8 cellular contexts compared by ENCODE assay signal in the genomic region with DNA sequence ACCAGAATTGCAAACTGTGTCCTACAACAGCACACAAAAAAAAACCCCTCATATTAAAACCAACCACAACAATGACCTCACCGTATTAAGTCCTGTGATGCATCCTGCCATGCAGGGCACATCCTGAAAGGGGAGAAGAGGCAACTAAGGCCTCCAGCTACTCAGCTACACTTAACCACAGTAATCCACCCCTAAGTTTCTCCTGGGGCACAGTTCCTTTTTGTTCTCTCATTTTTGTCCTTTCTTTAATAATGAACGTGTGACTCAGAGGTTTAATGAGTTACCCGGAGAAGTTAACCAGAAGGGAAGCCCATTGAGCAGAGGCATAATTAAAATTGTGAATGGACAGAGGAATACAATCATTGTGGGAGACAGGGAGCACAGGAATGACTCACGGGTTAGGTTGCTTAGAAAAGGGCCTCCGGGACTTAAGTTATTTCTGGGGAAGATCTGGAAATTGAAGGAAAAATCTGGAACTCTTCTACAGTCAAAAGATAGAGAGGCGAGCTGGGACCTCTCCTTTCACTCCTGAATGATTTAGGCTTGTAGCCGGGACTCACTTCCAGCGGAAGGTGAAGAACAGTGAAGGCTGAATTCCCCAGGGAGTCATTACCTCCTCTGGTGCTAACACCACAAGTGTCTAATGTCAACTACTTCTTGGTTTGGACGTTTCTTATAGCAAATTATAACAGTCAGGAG. TPM values are rescaled to one million over a fixed set of nuclear protein-coding genes. Genes with fewer than 3 reads are reported as not detected.
DNase-seq lines count a peak whose midpoint lies in the region; ATAC-seq, FAIRE-seq and TF ChIP-seq lines count a peak whose summit lies in the region.

No MANE protein-coding gene starts in this region.

- TF ChIP-seq POLR2A in H54 (IDR thresholded peaks at IDR 0.05; ENCODE audit: low read depth, low read length): no peak

- no peak overlapping the region for H3K4me3 ChIP-seq in GM06990 (replicated peaks; ENCODE audit: low read depth, low read length)

- H3K36me3 ChIP-seq in GM06990 (ENCODE audit: control insufficient read depth, insufficient read depth, low read length): no peaks in the 10 kb centered on the region

- TF ChIP-seq CTCF in GM06990 (IDR thresholded peaks at IDR 0.05; ENCODE audit: insufficient read depth, low read length, poor library complexity, severe bottlenecking): no peak

- DNase-seq in GM06990 (ENCODE audit: extremely low read depth, insufficient read length) (peak; percentile 63), H54 (ENCODE audit: insufficient read length, low spot score) (peak; percentile 56), NCI-H2107 (lab: John Stamatoyannopoulos, UW) (peak; percentile 48), dermis blood vessel endothelial cell (peak; percentile 83), NCI-H510A (lab: John Stamatoyannopoulos, UW) (no peak)
- DNase-seq in stimulated activated effector memory CD8-positive, alpha-beta T cell treated with anti-CD3 and anti-CD28 coated beads, Interleukin-12 subunit alpha, Interleukin-12 subunit beta, amount 100 ng/mL, for 72 hours (ENCODE audit: low spot score in 2 of 2): peak in 1 of 2 donors; percentile 48
- no peak for DNase-seq in activated CD4-positive, alpha-beta T cell treated with anti-CD3 and anti-CD28 coated beads for 4 hours

- no peak overlapping the region for H3K4me3 Mint-ChIP-seq in stimulated activated effector memory CD8-positive, alpha-beta T cell treated with anti-CD3 and anti-CD28 coated beads, Interleukin-12 subunit alpha, Interleukin-12 subunit beta, amount 100 ng/mL, for 72 hours

- H3K9me3 Mint-ChIP-seq in stimulated activated effector memory CD8-positive, alpha-beta T cell treated with anti-CD3 and anti-CD28 coated beads, Interleukin-12 subunit alpha, Interleukin-12 subunit beta, amount 100 ng/mL, for 72 hours: peaks cover 10% of the 10 kb centered on the region

- H3K4me1 Mint-ChIP-seq in stimulated activated effector memory CD8-positive, alpha-beta T cell treated with anti-CD3 and anti-CD28 coated beads, Interleukin-12 subunit alpha, Interleukin-12 subunit beta, amount 100 ng/mL, for 72 hours: peaks cover 22% of the 10 kb centered on the region

- no peaks in the 10 kb centered on the region for H3K36me3 Mint-ChIP-seq in stimulated activated effector memory CD8-positive, alpha-beta T cell treated with anti-CD3 and anti-CD28 coated beads, Interleukin-12 subunit alpha, Interleukin-12 subunit beta, amount 100 ng/mL, for 72 hours

- no peaks in the 10 kb centered on the region for H3K27me3 ChIP-seq in GM06990 (replicated peaks; ENCODE audit: control insufficient read depth, insufficient read depth, low read length)

- FAIRE-seq in H54 (lab: Jason Lieb, UNC): peak; percentile 84

- peak; percentile 91 for ATAC-seq in stimulated activated effector memory CD8-positive, alpha-beta T cell treated with anti-CD3 and anti-CD28 coated beads, Interleukin-12 subunit alpha, Interleukin-12 subunit beta, amount 100 ng/mL, for 72 hours
- ATAC-seq in HG02870 (IDR thresholded peaks at IDR 0.05; ENCODE audit: unreplicated experiment): no peak

- H3K27ac Mint-ChIP-seq in stimulated activated effector memory CD8-positive, alpha-beta T cell treated with anti-CD3 and anti-CD28 coated beads, Interleukin-12 subunit alpha, Interleukin-12 subunit beta, amount 100 ng/mL, for 72 hours: no peak overlapping the region

RNA-seq across cellular contexts. Expression of gene HIVEP3, which starts 36.9 kb away (rescaled TPM):
- total RNA-seq in dermis blood vessel endothelial cell: 0.85 and 0.93 TPM in 2 replicates

Comparison
In these comparisons a context has a peak if more than half of its experiments do, and no peak if none do; other contexts are left out.
1. DNase-seq: peak in GM06990 (single experiment), H54 (single experiment), NCI-H2107 (single experiment) and dermis blood vessel endothelial cell (single experiment); none in NCI-H510A (single experiment) and activated CD4-positive, alpha-beta T cell treated with anti-CD3 and anti-CD28 coated beads for 4 hours (0 of 2).